In the genomic region with DNA sequence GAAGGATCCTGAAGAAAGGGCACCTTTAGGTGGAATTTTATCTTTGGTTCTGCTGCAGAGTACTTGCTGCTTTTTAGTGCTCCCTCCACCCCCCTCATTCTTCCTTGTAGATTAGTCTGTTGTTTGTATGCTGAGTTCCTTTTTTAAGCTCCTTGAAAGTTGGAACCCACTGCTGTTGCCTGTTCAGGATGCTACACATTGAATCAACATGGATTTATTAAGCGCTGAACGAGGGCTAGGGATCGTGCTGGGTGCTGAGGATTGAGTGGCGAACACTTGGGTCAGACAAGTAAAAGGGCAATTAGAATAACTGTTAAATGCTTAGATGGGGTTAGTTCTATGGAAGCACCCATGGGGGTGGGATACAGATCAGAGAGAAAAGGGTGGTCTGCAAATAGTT, we compare ENCODE assay signal across 1 cellular context.
TF ChIP-seq lines count a peak whose summit lies in the region.

No MANE protein-coding gene starts in this region.

TF ChIP-seq in WTC11, 78 proteins besides CTCF, POLR2A, EP300 and RAD21 (continued from another document):
- TF ChIP-seq, protein P1, sequence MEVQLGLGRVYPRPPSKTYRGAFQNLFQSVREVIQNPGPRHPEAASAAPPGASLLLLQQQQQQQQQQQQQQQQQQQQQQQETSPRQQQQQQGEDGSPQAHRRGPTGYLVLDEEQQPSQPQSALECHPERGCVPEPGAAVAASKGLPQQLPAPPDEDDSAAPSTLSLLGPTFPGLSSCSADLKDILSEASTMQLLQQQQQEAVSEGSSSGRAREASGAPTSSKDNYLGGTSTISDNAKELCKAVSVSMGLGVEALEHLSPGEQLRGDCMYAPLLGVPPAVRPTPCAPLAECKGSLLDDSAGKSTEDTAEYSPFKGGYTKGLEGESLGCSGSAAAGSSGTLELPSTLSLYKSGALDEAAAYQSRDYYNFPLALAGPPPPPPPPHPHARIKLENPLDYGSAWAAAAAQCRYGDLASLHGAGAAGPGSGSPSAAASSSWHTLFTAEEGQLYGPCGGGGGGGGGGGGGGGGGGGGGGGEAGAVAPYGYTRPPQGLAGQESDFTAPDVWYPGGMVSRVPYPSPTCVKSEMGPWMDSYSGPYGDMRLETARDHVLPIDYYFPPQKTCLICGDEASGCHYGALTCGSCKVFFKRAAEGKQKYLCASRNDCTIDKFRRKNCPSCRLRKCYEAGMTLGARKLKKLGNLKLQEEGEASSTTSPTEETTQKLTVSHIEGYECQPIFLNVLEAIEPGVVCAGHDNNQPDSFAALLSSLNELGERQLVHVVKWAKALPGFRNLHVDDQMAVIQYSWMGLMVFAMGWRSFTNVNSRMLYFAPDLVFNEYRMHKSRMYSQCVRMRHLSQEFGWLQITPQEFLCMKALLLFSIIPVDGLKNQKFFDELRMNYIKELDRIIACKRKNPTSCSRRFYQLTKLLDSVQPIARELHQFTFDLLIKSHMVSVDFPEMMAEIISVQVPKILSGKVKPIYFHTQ (CRISPR knock-in tag; IDR thresholded peaks at IDR 0.05), result no peak
